23 cellular contexts compared by ENCODE assay signal in genomic region chr12:54424232-54424631, GRCh38. TPM values are rescaled to one million over a fixed set of nuclear protein-coding genes. Genes with fewer than 3 reads are reported as not detected.
DNase-seq lines count a peak whose midpoint lies in the region; ATAC-seq, FAIRE-seq and TF ChIP-seq lines count a peak whose summit lies in the region.
"Had no signal": no experiment of that assay in that cellular context is flagged by ENCODE, and none has a peak within 500 bp of the region (broad histone marks: within the 10 kb centered on the region; RNA-seq: fewer than 3 reads in every experiment).

No MANE protein-coding gene starts in this region.

- peaks cover 1% of the 10 kb centered on the region; the same call in 1 of the 2 replicates for H3K27me3 Mint-ChIP-seq in HFFc6 (ENCODE audit: insufficient read depth)

- no peak overlapping the region for H2BK5ac ChIP-seq in mesendoderm (ENCODE audit: low read length)

- no peak overlapping the region for H3K18ac ChIP-seq in mesendoderm (ENCODE audit: low read length)

- H4K5ac ChIP-seq in mesendoderm (ENCODE audit: low read length): no peak overlapping the region

- no CpG with 5 or more reads among the region's 3 CpGs for WGBS in mesendoderm (ENCODE audit: extremely low coverage, insufficient coverage, low lambda C conversion rate)
- WGBS in transverse colon (ENCODE audit: low coverage in 1 of 2), 2 donors: 53% methylated on average over 3 of the region's 3 CpGs; no CpG with 5 or more reads in 1 of the 2 donors

- no peak overlapping the region for H3K4me3 Mint-ChIP-seq in HFFc6
- H3K4me3 Mint-ChIP-seq: B cell; CD4-positive, alpha-beta memory T cell had no signal

- H2AK5ac ChIP-seq in mesendoderm (ENCODE audit: low read length): peak overlapping the region; percentile 75

- no peak for ATAC-seq in HG02884 (IDR thresholded peaks at IDR 0.05; ENCODE audit: unreplicated experiment)
- ATAC-seq: HCT116 had no signal

- FAIRE-seq in GM19239 (lab: Jason Lieb, UNC) (no peak), D721Med (lab: Jason Lieb, UNC) (no peak)

- in situ Hi-C loops in transverse colon (cut with MboI; ENCODE audit: low pct_ligation_motif_present in 1 of 4, low pct_unique_long_range_greater_than_20kb in 1 of 4, low sequenced_read_pairs in 3 of 4): no loop called here

- no peak overlapping the region for H3K56ac ChIP-seq in mesendoderm (ENCODE audit: low read length)

- no peaks in the 10 kb centered on the region for H3K36me3 Mint-ChIP-seq in HFFc6 (ENCODE audit: low read depth)

- H2BK120ac ChIP-seq in mesendoderm (ENCODE audit: low read depth, low read length): no peak overlapping the region

- no peak overlapping the region for H3K4ac ChIP-seq in mesendoderm (ENCODE audit: low read depth, low read length)

- no peak for TF ChIP-seq EP300 in transverse colon (IDR thresholded peaks at IDR 0.05; ENCODE audit: low read depth)

- H3K9me3 Mint-ChIP-seq in HFFc6: no peaks in the 10 kb centered on the region
- H3K9me3 Mint-ChIP-seq: CD4-positive, alpha-beta memory T cell had no signal

- H3K27ac ChIP-seq in colonic mucosa (peak overlapping the region; percentile 7), mesendoderm (ENCODE audit: low read depth, low read length) (no peak overlapping the region), transverse colon (peak overlapping the region; percentile 85 to 97 (median 94))

- H3K27ac Mint-ChIP-seq in HFFc6: peak overlapping the region; percentile 90
- H3K27ac Mint-ChIP-seq: B cell had no signal

- no peak overlapping the region for H3K4me2 ChIP-seq in mesendoderm (ENCODE audit: low read length)

- H3K36me3 ChIP-seq in colonic mucosa (no peaks in the 10 kb centered on the region), mesendoderm (ENCODE audit: control insufficient read depth, insufficient read depth, low read length) (no peaks in the 10 kb centered on the region), transverse colon (no peaks in the 10 kb centered on the region)

- H3K4me1 Mint-ChIP-seq in HFFc6 (ENCODE audit: low read depth): peaks cover 94% of the 10 kb centered on the region

- H4K8ac ChIP-seq in mesendoderm (ENCODE audit: low read depth, low read length): no peak overlapping the region

- H3K9ac ChIP-seq in colonic mucosa (ENCODE audit: low read depth in 2 of 2, low read length in 2 of 2) (no peak overlapping the region), mesendoderm (ENCODE audit: low read length) (no peak overlapping the region)

- H3K4me1 ChIP-seq in colonic mucosa (no peaks in the 10 kb centered on the region), mesendoderm (ENCODE audit: control insufficient read depth, low read depth, low read length) (peaks cover 43% of the 10 kb centered on the region), transverse colon (peaks cover 14 to 85% (median 25%) of the 10 kb centered on the region in 4 donors)

- H3K23ac ChIP-seq in mesendoderm (ENCODE audit: low read length): no peak overlapping the region

- no peak overlapping the region for H2BK15ac ChIP-seq in mesendoderm (replicated peaks; ENCODE audit: low read depth)

- TF ChIP-seq CTCF in HFFc6 (IDR thresholded peaks at IDR 0.05): no peak
- no peak for TF ChIP-seq CTCF in colonic mucosa (IDR thresholded peaks at IDR 0.05)
- TF ChIP-seq CTCF in transverse colon (IDR thresholded peaks at IDR 0.05): no peak
- TF ChIP-seq CTCF in D721Med (IDR thresholded peaks at IDR 0.05; ENCODE audit: insufficient read depth, missing control alignments): no peak

- peaks cover 9% of the 10 kb centered on the region for H3K27me3 ChIP-seq in colonic mucosa
- no peaks in the 10 kb centered on the region for H3K27me3 ChIP-seq in mesendoderm (ENCODE audit: insufficient read depth, low read length, poor library complexity)
- H3K27me3 ChIP-seq in transverse colon: peaks cover 22% of the 10 kb centered on the region

- DNase-seq in HFFc6 (no peak), colonic mucosa (no peak), mesendoderm (no peak), transverse colon (no peak), GM19239 (ENCODE audit: insufficient read length, low spot score) (no peak), D721Med (ENCODE audit: insufficient read length, low spot score) (no peak)
- DNase-seq: Calu3; CD4-positive, alpha-beta memory T cell; DMS79; MV-4-11; NCI-H1436 treated with DMSO at 0.1 percent for 48 hours; NCI-H2029 treated with DMSO at 0.1 percent for 48 hours; NCI-H2171 treated with DMSO at 0.1 percent for 48 hours; NCI-H446 treated with DMSO at 0.1 percent for 48 hours; NCI-H748 treated with DMSO at 0.1 percent for 48 hours; OCI-M1; SIG-M5 had no signal

- H3K4me3 ChIP-seq in colonic mucosa (no peak overlapping the region), mesendoderm (ENCODE audit: low read length) (no peak overlapping the region), transverse colon (no peak overlapping the region)

- no peak for TF ChIP-seq POLR2A in transverse colon (IDR thresholded peaks at IDR 0.05)

- H3K9me3 ChIP-seq in colonic mucosa (no peaks in the 10 kb centered on the region), transverse colon (no peaks in the 10 kb centered on the region)

- intact Hi-C loops in colonic mucosa (cut with DNase I) (no loop called here), transverse colon (cut with DNase I; ENCODE audit: low total_unique reads) (no loop called here)

- no peaks in the 10 kb centered on the region for H3K79me2 ChIP-seq in mesendoderm (ENCODE audit: control insufficient read depth, insufficient read depth, low read length)

- H3K79me1 ChIP-seq in mesendoderm (ENCODE audit: low read length): no peaks in the 10 kb centered on the region

RNA-seq across cellular contexts. Expression of gene ITGA5, which starts 5.2 kb away (rescaled TPM):
- 100 to 1,000 TPM; 261 to 355 (median 329) TPM for total RNA-seq in HFFc6 (2021; fragmentation: NEBNext Ultra II Directional; extraction: Animal tissue kit (Norgen Biotek cat#: 25700))
- total RNA-seq in colonic mucosa: 100 to 1,000 TPM in 1 of 2 donors, 1 to 10 TPM in 1; 7.8 to 120 TPM
- 39.8 TPM for polyA plus RNA-seq in mesendoderm (2013, experiment 1 of 2)
- polyA plus RNA-seq in mesendoderm (2013, experiment 2 of 2): 35.6 TPM
- 100 to 1,000 TPM in 1 of 4 donors, 10 to 100 TPM in 3; 37.7 to 217 (median 73.0) TPM for total RNA-seq in transverse colon

RNA-seq across cellular contexts. Expression of gene ZNF385A, which starts 39.7 kb away (rescaled TPM):
- total RNA-seq in HFFc6 (2021; fragmentation: NEBNext Ultra II Directional; extraction: Animal tissue kit (Norgen Biotek cat#: 25700)): 1 to 10 TPM; 4.0 to 7.4 (median 6.1) TPM
- total RNA-seq in colonic mucosa (1 to 10 TPM; 3.8 to 7.3 TPM), transverse colon (10 to 100 TPM in 1 of 4 donors, 1 to 10 TPM in 3; 1.9 to 17.5 (median 5.7) TPM)
- polyA plus RNA-seq in mesendoderm (2013, experiment 1 of 2): 6.6 TPM
- polyA plus RNA-seq in mesendoderm (2013, experiment 2 of 2): 6.0 TPM
- polyA plus RNA-seq: CD4-positive, alpha-beta memory T cell had no signal

RNA-seq across cellular contexts. Expression of gene GTSF1, which starts 49.2 kb away (rescaled TPM):
- not detected for total RNA-seq in HFFc6 (2021; fragmentation: NEBNext Ultra II Directional; extraction: Animal tissue kit (Norgen Biotek cat#: 25700))
- total RNA-seq in colonic mucosa (under 1 TPM in 1 of 2 donors, not detected in 1; 0.99 TPM), transverse colon (not detected)
- 2.7 TPM for polyA plus RNA-seq in mesendoderm (2013, experiment 1 of 2)
- 2.8 TPM for polyA plus RNA-seq in mesendoderm (2013, experiment 2 of 2)
- total RNA-seq: G401, RPMI7951 had no signal
- polyA plus RNA-seq: AG04450 had no signal

RNA-seq across cellular contexts. Expression of gene GPR84, which starts 59.9 kb away (rescaled TPM):
- total RNA-seq in HFFc6 (2021; fragmentation: NEBNext Ultra II Directional; extraction: Animal tissue kit (Norgen Biotek cat#: 25700)): not detected
- total RNA-seq in colonic mucosa (under 1 TPM in 1 of 2 donors, not detected in 1; 0.21 TPM), transverse colon (not detected)
- polyA plus RNA-seq in mesendoderm (2013, experiment 1 of 2): not detected
- not detected for polyA plus RNA-seq in mesendoderm (2013, experiment 2 of 2)
- total RNA-seq: B cell, Calu3 had no signal
- polyA plus RNA-seq: AG04450; CD4-positive, alpha-beta memory T cell had no signal
